ENCODE assay signal across 3 cellular contexts in genomic region chr1:243824907-243825306, GRCh38. TPM values are rescaled to one million over a fixed set of nuclear protein-coding genes. Genes with fewer than 3 reads are reported as not detected.
DNase-seq lines count a peak whose midpoint lies in the region; ATAC-seq and TF ChIP-seq lines count a peak whose summit lies in the region.
"Not testable (repeated sequence)": the region's sequence is repeated elsewhere in the genome, so short reads cannot be mapped to it uniquely, and the experiment has no call there.

No MANE protein-coding gene starts in this region.

- TF ChIP-seq CTCF in HEK293 (tag by site-specific recombination; IDR thresholded peaks at IDR 0.05): not testable (repeated sequence)

- H3K4me1 Mint-ChIP-seq in activated CD4-positive, alpha-beta T cell treated with anti-CD3 and anti-CD28 coated beads, Interleukin-2, amount 10 ng/mL, durations not matched to agents 7 days and 5 days: not testable (repeated sequence)
- peaks cover 34 to 46% of the 10 kb centered on the region in 2 donors for H3K4me1 Mint-ChIP-seq in effector memory CD8-positive, alpha-beta T cell (ENCODE audit: low read depth in 2 of 2)

- peaks cover 58% of the 10 kb centered on the region for H3K36me3 Mint-ChIP-seq in activated CD4-positive, alpha-beta T cell treated with anti-CD3 and anti-CD28 coated beads, Interleukin-2, amount 10 ng/mL, durations not matched to agents 7 days and 5 days (ENCODE audit: low read depth)
- not testable (repeated sequence) for H3K36me3 Mint-ChIP-seq in effector memory CD8-positive, alpha-beta T cell (ENCODE audit: insufficient read depth)

- not testable (repeated sequence) for H3K4me1 ChIP-seq in HEK293 (ENCODE audit: control insufficient read depth, insufficient read depth, low read length)

- CTCF ChIA-PET in HEK293 (lab: Yijun Ruan, JAX); activated CD4-positive, alpha-beta T cell treated with anti-CD3 and anti-CD28 coated beads, Interleukin-2, amount 10 ng/mL, durations not matched to agents 7 days and 5 days (lab: Charles Lee): not testable (repeated sequence)

- H3K4me3 ChIP-seq in HEK293 (ENCODE audit: low read depth, low read length): not testable (repeated sequence)

- H3K27ac Mint-ChIP-seq in activated CD4-positive, alpha-beta T cell treated with anti-CD3 and anti-CD28 coated beads, Interleukin-2, amount 10 ng/mL, durations not matched to agents 7 days and 5 days: peak overlapping the region; percentile 55
- H3K27ac Mint-ChIP-seq in effector memory CD8-positive, alpha-beta T cell: peak overlapping the region; percentile 16 to 39

- not testable (repeated sequence) for H3K4me3 Mint-ChIP-seq in activated CD4-positive, alpha-beta T cell treated with anti-CD3 and anti-CD28 coated beads, Interleukin-2, amount 10 ng/mL, durations not matched to agents 7 days and 5 days; effector memory CD8-positive, alpha-beta T cell

- ATAC-seq in effector memory CD8-positive, alpha-beta T cell (replicated peaks): not testable (repeated sequence)

- H3K27me3 Mint-ChIP-seq in activated CD4-positive, alpha-beta T cell treated with anti-CD3 and anti-CD28 coated beads, Interleukin-2, amount 10 ng/mL, durations not matched to agents 7 days and 5 days; effector memory CD8-positive, alpha-beta T cell: not testable (repeated sequence)

- not testable (repeated sequence) for DNase-seq in activated CD4-positive, alpha-beta T cell treated with anti-CD3 and anti-CD28 coated beads, Interleukin-2, amount 10 ng/mL, durations not matched to agents 7 days and 5 days; effector memory CD8-positive, alpha-beta T cell

- POLR2A ChIA-PET in HEK293 (lab: Yijun Ruan, JAX); activated CD4-positive, alpha-beta T cell treated with anti-CD3 and anti-CD28 coated beads, Interleukin-2, amount 10 ng/mL, durations not matched to agents 7 days and 5 days (lab: Charles Lee): not testable (repeated sequence)

- not testable (repeated sequence) for H3K36me3 ChIP-seq in HEK293 (ENCODE audit: control insufficient read depth in 2 of 2, insufficient read depth in 1 of 2, low read length in 2 of 2)

- peaks cover 46% of the 10 kb centered on the region for H3K9me3 Mint-ChIP-seq in activated CD4-positive, alpha-beta T cell treated with anti-CD3 and anti-CD28 coated beads, Interleukin-2, amount 10 ng/mL, durations not matched to agents 7 days and 5 days
- H3K9me3 Mint-ChIP-seq in effector memory CD8-positive, alpha-beta T cell: peaks cover 11 to 23% of the 10 kb centered on the region in 2 donors

- H3K27ac ChIP-seq in HEK293 (ENCODE audit: extremely low read depth, low read depth, low read length): not testable (repeated sequence)

- H3K9me3 ChIP-seq in HEK293 (ENCODE audit: control insufficient read depth, insufficient read depth, low read depth, low read length): not testable (repeated sequence)

TF ChIP-seq in HEK293, 187 proteins besides CTCF, POLR2A, EP300 and RAD21:
- TF ChIP-seq ZNF146 (tag by site-specific recombination; IDR thresholded peaks at IDR 0.05): peak; percentile 93

RNA-seq across cellular contexts. Expression of gene AKT3, which starts 25.1 kb away (rescaled TPM):
- total RNA-seq in activated CD4-positive, alpha-beta T cell treated with anti-CD3 and anti-CD28 coated beads, Interleukin-2, amount 10 ng/mL, durations not matched to agents 7 days and 5 days: 10 to 100 TPM; 28.3 to 31.5 TPM
